11 cellular contexts compared by ENCODE assay signal in genomic region chr4:7872264-7872771, GRCh38.
DNase-seq lines count a peak whose midpoint lies in the region; ATAC-seq and TF ChIP-seq lines count a peak whose summit lies in the region.
"Had no signal": no experiment of that assay in that cellular context is flagged by ENCODE, and none has a peak within 500 bp of the region (broad histone marks: within the 10 kb centered on the region; RNA-seq: fewer than 3 reads in every experiment).

No MANE protein-coding gene starts in this region.

- H3K36me3 Mint-ChIP-seq in brain = peaks cover 66% of the 10 kb centered on the region

- peaks cover 14% of the 10 kb centered on the region for H3K36me3 ChIP-seq in lower lobe of right lung

- DNase-seq in AG08396 (ENCODE audit: low spot score) (peak; percentile 59), NCI-H1105 (lab: John Stamatoyannopoulos, UW) (peak; percentile 18), lower leg skin (ENCODE audit: low spot score in 2 of 2) (peak; percentile 46 to 89), lower lobe of right lung (no peak), activated T-cell treated with anti-CD3 and anti-CD28 coated beads for 4 hours (no peak), HuH-7.5 (ENCODE audit: low spot score) (no peak)
- DNase-seq: activated naive CD4-positive, alpha-beta T cell treated with anti-CD3 and anti-CD28 coated beads, Interleukin-2, amount 50 U/mL, for 16 hours; DND-41 had no signal

- H3K9me3 ChIP-seq in lower lobe of right lung = no peaks in the 10 kb centered on the region

- H3K4me3 Mint-ChIP-seq in brain = peak overlapping the region in 4 of 5 experiments; percentile 62 to 89 (median 72)

- 10 to 28% methylated on average over 4 of the region's 4 CpGs for WGBS in lower leg skin, 2 donors

- no peak for TF ChIP-seq POLR2A in lower leg skin (IDR thresholded peaks at IDR 0.05)

- no peak for ATAC-seq in HG02759 (IDR thresholded peaks at IDR 0.05; ENCODE audit: unreplicated experiment)
- ATAC-seq in lower lobe of right lung = no peak

- no peaks in the 10 kb centered on the region for H3K27me3 ChIP-seq in lower lobe of right lung (ENCODE audit: low read depth)

- H3K27ac Mint-ChIP-seq in brain = peak overlapping the region in 4 of 5 experiments; percentile 63 to 94 (median 80)

- no peak for TF ChIP-seq CTCF in brain (conservative IDR thresholded peaks at IDR 0.05)
- no peak for TF ChIP-seq CTCF in lower leg skin (IDR thresholded peaks at IDR 0.05)
- TF ChIP-seq CTCF in lower lobe of right lung (IDR thresholded peaks at IDR 0.05) = no peak

- intact Hi-C loops in lower leg skin (cut with DNase I; ENCODE audit: low total_unique reads) (no loop called here), lower lobe of right lung (cut with DNase I) (no loop called here)

- peaks cover 59% of the 10 kb centered on the region for H3K4me1 Mint-ChIP-seq in brain

- no peak overlapping the region for H3K4me3 ChIP-seq in lower leg skin (ENCODE audit: low read depth, poor library complexity, severe bottlenecking)
- no peak overlapping the region for H3K4me3 ChIP-seq in lower lobe of right lung
- H3K4me3 ChIP-seq: lung had no signal

- peaks cover 11% of the 10 kb centered on the region for H3K4me1 ChIP-seq in lower lobe of right lung

- no peak overlapping the region for H3K27ac ChIP-seq in lower lobe of right lung

- H3K9me3 Mint-ChIP-seq in brain = peaks cover 7 to 30% (median 21%) of the 10 kb centered on the region in 5 experiments

- H3K27me3 Mint-ChIP-seq in brain = no peaks in the 10 kb centered on the region

Comparison
In these comparisons a context has a peak if more than half of its experiments do, and no peak if none do; other contexts are left out.
1. DNase-seq: peak in AG08396 (single experiment), NCI-H1105 (single experiment) and lower leg skin (2 of 2); none in lower lobe of right lung (single experiment), activated T-cell treated with anti-CD3 and anti-CD28 coated beads for 4 hours (single experiment) and HuH-7.5 (single experiment).